ENCODE assay signal across 8 cellular contexts in genomic region chr6:26331809-26332226, GRCh38. TPM values are rescaled to one million over a fixed set of nuclear protein-coding genes. Genes with fewer than 3 reads are reported as not detected.
DNase-seq lines count a peak whose midpoint lies in the region; ATAC-seq and TF ChIP-seq lines count a peak whose summit lies in the region.

No MANE protein-coding gene starts in this region.

- no peaks in the 10 kb centered on the region for H3K9me3 Mint-ChIP-seq in Caco-2 (ENCODE audit: unreplicated experiment)
- peaks cover 1% of the 10 kb centered on the region for H3K9me3 Mint-ChIP-seq in activated naive CD8-positive, alpha-beta T cell treated with anti-CD3 and anti-CD28 coated beads, Interleukin-2, amount 10 ng/mL, durations not matched to agents 7 days and 5 days
- no peaks in the 10 kb centered on the region for H3K9me3 Mint-ChIP-seq in mesothelial cell of epicardium

- H3K4me2 ChIP-seq in KMS-11 = peak overlapping the region; percentile 86

- H3K4me1 Mint-ChIP-seq in Caco-2 (ENCODE audit: low read depth, unreplicated experiment) (peaks cover 28% of the 10 kb centered on the region), mesothelial cell of epicardium (peaks cover 25% of the 10 kb centered on the region)
- peaks cover 53% of the 10 kb centered on the region for H3K4me1 Mint-ChIP-seq in activated naive CD8-positive, alpha-beta T cell treated with anti-CD3 and anti-CD28 coated beads, Interleukin-2, amount 10 ng/mL, durations not matched to agents 7 days and 5 days

- H3K36me3 Mint-ChIP-seq in Caco-2 (ENCODE audit: insufficient read depth, unreplicated experiment) (peaks cover 32% of the 10 kb centered on the region), mesothelial cell of epicardium (no peaks in the 10 kb centered on the region)
- peaks cover 3% of the 10 kb centered on the region for H3K36me3 Mint-ChIP-seq in activated naive CD8-positive, alpha-beta T cell treated with anti-CD3 and anti-CD28 coated beads, Interleukin-2, amount 10 ng/mL, durations not matched to agents 7 days and 5 days

- no peaks in the 10 kb centered on the region for H3K79me2 ChIP-seq in KMS-11 (ENCODE audit: insufficient read depth, low read depth)

- H2AFZ ChIP-seq in KMS-11 (ENCODE audit: low read depth) = peak overlapping the region; percentile 75

- no peak for DNase-seq in Caco-2
- DNase-seq in activated naive CD8-positive, alpha-beta T cell treated with anti-CD3 and anti-CD28 coated beads, Interleukin-2, amount 10 ng/mL, durations not matched to agents 7 days and 5 days = no peak
- DNase-seq in mesothelial cell of epicardium (ENCODE audit: low spot score in 2 of 2, unreplicated experiment in 2 of 2) = no peak
- no peak for DNase-seq in COR-L47 (lab: John Stamatoyannopoulos, UW)
- DNase-seq in inferior parietal cortex (ENCODE audit: extremely low spot score) = no peak

- H3K27ac ChIP-seq in KMS-11 = peak overlapping the region; percentile 8; the same call in 1 of the 2 replicates

- peak overlapping the region; percentile 8; the same call in 1 of the 2 replicates for H3K9ac ChIP-seq in KMS-11

- ATAC-seq in activated naive CD8-positive, alpha-beta T cell treated with anti-CD3 and anti-CD28 coated beads, Interleukin-2, amount 10 ng/mL, durations not matched to agents 7 days and 5 days (ENCODE audit: low read depth) = no peak
- ATAC-seq in HG03097 (IDR thresholded peaks at IDR 0.05; ENCODE audit: low FRiP score, unreplicated experiment) (no peak), HG03139 (IDR thresholded peaks at IDR 0.05; ENCODE audit: unreplicated experiment) (no peak)

- H3K4me3 ChIP-seq in Caco-2 (ENCODE audit: low read depth, low read length) (peak overlapping the region; percentile 49), KMS-11 (IDR thresholded peaks at IDR 0.05; ENCODE audit: insufficient read depth, low read depth, low read length) (no peak overlapping the region)

- peaks cover 6% of the 10 kb centered on the region; the same call in 1 of the 2 replicates for H3K4me1 ChIP-seq in Caco-2
- peaks cover 60% of the 10 kb centered on the region for H3K4me1 ChIP-seq in KMS-11 (ENCODE audit: low read depth, poor library complexity, severe bottlenecking)

- no TSS peak for BruUV-seq in Caco-2 (replicated peaks; lab: Mats Ljungman, UMichigan)

- POLR2A ChIA-PET in Caco-2 (lab: Charles Lee) = interaction anchor here (1.0 kb wide), 1 partner anchor 189 kb away, joined by 3 read pairs; no protein-coding TSS in a partner anchor
- POLR2A ChIA-PET in activated naive CD8-positive, alpha-beta T cell treated with anti-CD3 and anti-CD28 coated beads, Interleukin-2, amount 10 ng/mL, durations not matched to agents 7 days and 5 days (lab: Charles Lee) = interaction anchor here (1.0 to 2.6 kb wide), 7 partner anchors 10 to 206 kb away, joined by 3 to 14 read pairs (median 5); partner anchors contain the start of gene HMGN4

- H4K20me1 ChIP-seq in KMS-11 (ENCODE audit: insufficient read depth) = no peaks in the 10 kb centered on the region

- TF ChIP-seq CTCF in Caco-2 (IDR thresholded peaks at IDR 0.05; ENCODE audit: insufficient read depth in 1 of 2, low read depth in 1 of 2, low read length in 1 of 2, severe bottlenecking in 1 of 2, unreplicated experiment in 1 of 2) (no peak), KMS-11 (conservative IDR thresholded peaks at IDR 0.05; ENCODE audit: low read depth, low read length) (no peak), mesothelial cell of epicardium (IDR thresholded peaks at IDR 0.05; ENCODE audit: unreplicated experiment) (no peak)

- H3K4me3 Mint-ChIP-seq in Caco-2 (ENCODE audit: unreplicated experiment) (peak overlapping the region; percentile 87), mesothelial cell of epicardium (peak overlapping the region; percentile 69)
- peak overlapping the region; percentile 86 for H3K4me3 Mint-ChIP-seq in activated naive CD8-positive, alpha-beta T cell treated with anti-CD3 and anti-CD28 coated beads, Interleukin-2, amount 10 ng/mL, durations not matched to agents 7 days and 5 days

- H3K27me3 Mint-ChIP-seq in Caco-2 (ENCODE audit: insufficient read depth, unreplicated experiment) (peaks cover 2% of the 10 kb centered on the region), mesothelial cell of epicardium (ENCODE audit: low read depth) (peaks cover 65% of the 10 kb centered on the region)
- peaks cover 27% of the 10 kb centered on the region for H3K27me3 Mint-ChIP-seq in activated naive CD8-positive, alpha-beta T cell treated with anti-CD3 and anti-CD28 coated beads, Interleukin-2, amount 10 ng/mL, durations not matched to agents 7 days and 5 days

- H3K27ac Mint-ChIP-seq in Caco-2 (ENCODE audit: unreplicated experiment) (peak overlapping the region; percentile 88), mesothelial cell of epicardium (no peak overlapping the region)
- peak overlapping the region; percentile 84 for H3K27ac Mint-ChIP-seq in activated naive CD8-positive, alpha-beta T cell treated with anti-CD3 and anti-CD28 coated beads, Interleukin-2, amount 10 ng/mL, durations not matched to agents 7 days and 5 days

- CTCF ChIA-PET in Caco-2 (lab: Charles Lee) = interaction anchor here (1.5 kb wide), 1 partner anchor 10 kb away, joined by 4 read pairs; no protein-coding TSS in a partner anchor

- H3K27me3 ChIP-seq in Caco-2 (replicated peaks; ENCODE audit: control insufficient read depth, insufficient read depth, low read length) (no peaks in the 10 kb centered on the region), KMS-11 (ENCODE audit: insufficient read depth, low read depth) (no peaks in the 10 kb centered on the region)

- intact Hi-C loops in Caco-2 (cut with micrococcal nuclease; ENCODE audit: unreplicated experiment) = loop anchor here (1.0 kb wide), 1 partner anchor 10 kb away; no protein-coding TSS in a partner anchor

- H3K36me3 ChIP-seq in Caco-2 (ENCODE audit: control insufficient read depth, insufficient read depth, low read length) = no peaks in the 10 kb centered on the region
- no peaks in the 10 kb centered on the region for H3K36me3 ChIP-seq in KMS-11 (ENCODE audit: insufficient read depth)

- no peaks in the 10 kb centered on the region for H3K9me3 ChIP-seq in Caco-2

RNA-seq across cellular contexts. Expression of gene BTN3A2, which starts 33.2 kb away (rescaled TPM):
- 2.4 and 2.5 TPM in 2 replicates for total RNA-seq in Caco-2 (2022)
- 100 to 1,000 TPM; 102 to 122 TPM for total RNA-seq in activated naive CD8-positive, alpha-beta T cell treated with anti-CD3 and anti-CD28 coated beads, Interleukin-2, amount 10 ng/mL, durations not matched to agents 7 days and 5 days
- 19.2 to 21.5 TPM (median 21.3 TPM) in 3 replicates for total RNA-seq in mesothelial cell of epicardium

RNA-seq across cellular contexts. Expression of gene BTN2A2, which starts 51.1 kb away (rescaled TPM):
- 7.1 and 9.8 TPM in 2 replicates for total RNA-seq in Caco-2 (2022)
- 10 to 100 TPM; 20.5 to 27.9 TPM for total RNA-seq in activated naive CD8-positive, alpha-beta T cell treated with anti-CD3 and anti-CD28 coated beads, Interleukin-2, amount 10 ng/mL, durations not matched to agents 7 days and 5 days
- total RNA-seq in mesothelial cell of epicardium = 37.9 to 39.0 TPM (median 38.4 TPM) in 3 replicates
